Comparison of ENCODE assay signal across 10 cellular contexts in genomic region chr6:143276436-143276835, GRCh38.
A peak's percentile ranks its signal among the peaks of the same experiment; 100 is the strongest.
DNase-seq lines count a peak whose midpoint lies in the region; ATAC-seq and TF ChIP-seq lines count a peak whose summit lies in the region.
"Had no signal": no experiment of that assay in that cellular context is flagged by ENCODE, and none has a peak within 500 bp of the region (broad histone marks: within the 10 kb centered on the region; RNA-seq: fewer than 3 reads in every experiment).

No MANE protein-coding gene starts in this region.

- no peaks in the 10 kb centered on the region for H3K4me1 ChIP-seq in lower lobe of right lung

- H3K36me3 ChIP-seq in lower lobe of right lung = no peaks in the 10 kb centered on the region

- ATAC-seq in GM18909 (IDR thresholded peaks at IDR 0.05; ENCODE audit: poor library complexity, unreplicated experiment) (peak; percentile 96), GM21717 (IDR thresholded peaks at IDR 0.05; ENCODE audit: unreplicated experiment) (peak; percentile 99), HG03442 (IDR thresholded peaks at IDR 0.05; ENCODE audit: unreplicated experiment) (peak; percentile 96), lower lobe of right lung (no peak)
- ATAC-seq: left ventricle myocardium superior had no signal

- no peak for TF ChIP-seq CTCF in lower lobe of right lung (IDR thresholded peaks at IDR 0.05)

- H3K27me3 ChIP-seq in lower lobe of right lung (ENCODE audit: low read depth) = no peaks in the 10 kb centered on the region

- DNase-seq in medulla oblongata (ENCODE audit: extremely low spot score) (peak; percentile 48), NCI-H748 treated with DMSO at 0.1 percent for 48 hours (lab: John Stamatoyannopoulos, UW) (no peak), lower lobe of right lung (no peak), inferior parietal cortex (ENCODE audit: extremely low spot score) (no peak)
- DNase-seq: activated naive CD4-positive, alpha-beta T cell treated with Interleukin-2 at 50 U/mL for 16 hours; left ventricle myocardium superior had no signal

- H3K9me3 ChIP-seq in lower lobe of right lung = no peaks in the 10 kb centered on the region

- no peak overlapping the region for H3K4me3 ChIP-seq in lower lobe of right lung

- intact Hi-C loops in lower lobe of right lung (cut with DNase I) = no loop called here

- H3K27ac ChIP-seq in lower lobe of right lung = no peak overlapping the region
- H3K27ac ChIP-seq: KMS-11 had no signal

Comparison
In these comparisons a context has a peak if more than half of its experiments do, and no peak if none do; other contexts are left out.
1. ATAC-seq: peak in GM18909 (single experiment), GM21717 (single experiment) and HG03442 (single experiment); none in lower lobe of right lung (0 of 2).